ENCODE assay signal across 13 cellular contexts in the genomic region with DNA sequence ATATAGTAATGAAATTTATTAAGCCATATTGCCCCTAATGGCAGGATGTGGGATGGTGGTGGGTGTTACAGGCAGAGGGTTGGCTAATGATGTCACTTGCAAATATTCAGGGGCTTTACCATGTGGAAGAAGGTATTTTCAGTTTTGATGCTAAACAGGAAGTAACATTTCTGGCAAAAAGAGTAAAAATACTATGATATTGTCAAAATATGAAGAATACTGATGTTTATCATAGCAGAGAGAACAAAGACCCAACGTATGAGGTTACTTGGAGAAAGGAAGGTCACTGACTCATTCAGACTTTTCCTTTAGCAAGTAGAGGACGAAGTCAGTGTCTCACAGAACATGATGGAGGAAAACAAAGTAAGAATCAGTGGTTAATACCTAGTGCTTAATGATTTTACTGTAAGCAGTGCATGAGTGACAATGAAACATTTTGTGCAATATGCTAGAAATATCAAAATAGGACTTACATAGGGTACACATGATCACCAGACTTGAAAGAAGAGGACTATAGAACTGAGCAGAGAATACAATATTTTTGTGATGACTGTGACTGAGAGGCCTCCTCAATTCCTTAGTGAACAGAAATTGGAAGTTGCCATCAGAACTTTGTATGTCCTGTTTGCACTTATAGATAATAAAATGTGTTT.
A peak's percentile ranks its signal among the peaks of the same experiment; 100 is the strongest.
DNase-seq lines count a peak whose midpoint lies in the region; ATAC-seq lines count a peak whose summit lies in the region.
"Had no signal": no experiment of that assay in that cellular context is flagged by ENCODE, and none has a peak within 500 bp of the region (broad histone marks: within the 10 kb centered on the region; RNA-seq: fewer than 3 reads in every experiment).

No MANE protein-coding gene starts in this region.

- no peak overlapping the region for H3K4me3 Mint-ChIP-seq in memory B cell
- H3K4me3 Mint-ChIP-seq: nephron progenitor cell had no signal

- ATAC-seq in GM18873 (IDR thresholded peaks at IDR 0.05; ENCODE audit: low FRiP score, unreplicated experiment) (peak; percentile 75), GM21529 (IDR thresholded peaks at IDR 0.05; ENCODE audit: unreplicated experiment) (peak; percentile 74), HG03159 (IDR thresholded peaks at IDR 0.05; ENCODE audit: unreplicated experiment) (peak; percentile 79), memory B cell (ENCODE audit: low read depth) (peak; percentile 60)

- peak overlapping the region; percentile 84 for H3K27ac Mint-ChIP-seq in memory B cell

- H3K27me3 Mint-ChIP-seq in memory B cell = peaks cover 3% of the 10 kb centered on the region

- DNase-seq in memory B cell (ENCODE audit: low spot score in 2 of 2) (no peak), NCI-H146 (lab: John Stamatoyannopoulos, UW) (no peak), mesenteric fat pad (ENCODE audit: low spot score) (no peak), HUDEP-2 (lab: John Stamatoyannopoulos, UW; ENCODE audit: unreplicated experiment in 76 of 76) (no peak), inferior parietal cortex (ENCODE audit: extremely low spot score) (no peak)
- DNase-seq: activated naive CD4-positive, alpha-beta T cell; DMS79; NCI-H1105 treated with DMSO at 0.1 percent for 48 hours; nephron progenitor cell; thyroid gland had no signal

- H3K36me3 Mint-ChIP-seq in memory B cell = no peaks in the 10 kb centered on the region

- H3K4me1 Mint-ChIP-seq in memory B cell = peaks cover 11% of the 10 kb centered on the region

- no peaks in the 10 kb centered on the region for H3K9me3 Mint-ChIP-seq in memory B cell
- H3K9me3 Mint-ChIP-seq: nephron progenitor cell had no signal
